ENCODE assay signal across 9 cellular contexts in the genomic region with DNA sequence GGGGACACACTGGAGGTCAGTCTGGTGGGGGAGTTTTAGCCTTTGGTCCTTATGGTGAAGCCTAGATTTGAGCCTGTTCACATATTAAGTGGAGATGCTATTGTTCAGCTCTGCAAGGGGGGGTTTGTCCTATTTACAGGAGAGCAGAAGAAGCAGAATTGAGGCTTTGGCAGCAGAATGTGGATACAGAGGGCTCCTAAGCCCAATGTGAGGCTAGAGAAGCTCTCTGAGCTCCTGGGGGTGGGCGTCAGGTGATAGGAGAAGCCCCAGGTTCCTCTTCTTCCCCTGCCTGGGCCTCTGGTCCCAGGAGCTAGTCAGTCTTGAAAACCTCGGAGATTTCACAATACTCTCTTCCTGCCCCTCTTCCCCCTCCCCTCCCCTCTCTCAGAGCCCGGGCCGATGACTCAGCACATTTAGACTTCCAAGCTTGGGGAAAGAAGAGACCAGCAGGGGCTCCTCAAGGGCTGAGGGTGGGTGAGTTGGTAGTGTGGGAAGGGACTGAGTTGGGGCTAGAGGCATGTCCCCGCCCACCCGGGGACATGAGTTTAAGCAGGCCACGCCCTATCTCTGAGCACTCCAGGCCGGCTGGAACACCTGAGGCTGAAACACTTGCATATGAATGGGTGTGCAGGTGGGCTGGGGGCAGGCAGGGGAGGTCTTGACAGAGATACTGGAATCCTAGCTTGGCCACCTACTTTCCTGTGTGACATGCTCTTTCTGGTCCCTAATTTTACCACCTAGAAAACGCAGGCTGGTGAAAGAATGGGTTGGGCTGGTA. TPM values are rescaled to one million over a fixed set of nuclear protein-coding genes. Genes with fewer than 3 reads are reported as not detected.
DNase-seq lines count a peak whose midpoint lies in the region; ATAC-seq, FAIRE-seq and TF ChIP-seq lines count a peak whose summit lies in the region.
"Had no signal": no experiment of that assay in that cellular context is flagged by ENCODE, and none has a peak within 500 bp of the region (broad histone marks: within the 10 kb centered on the region; RNA-seq: fewer than 3 reads in every experiment).

No MANE protein-coding gene starts in this region.

- H3K79me2 ChIP-seq in endothelial cell of umbilical vein (ENCODE audit: control insufficient read depth, insufficient read depth, low read length) = peaks cover 29% of the 10 kb centered on the region

- H3K4me1 ChIP-seq in endothelial cell of umbilical vein (ENCODE audit: control insufficient read depth, extremely low read depth, insufficient read depth, low read length) (peaks cover 33% of the 10 kb centered on the region), mesenchymal stem cell (ENCODE audit: control insufficient read depth, insufficient read depth, low read depth, low read length) (peaks cover 10% of the 10 kb centered on the region)

- H2AK5ac ChIP-seq in mesenchymal stem cell (ENCODE audit: low read length, severe bottlenecking) = peak overlapping the region; percentile 96

- 0% methylated on average over 3 of the region's 9 CpGs for WGBS in mesenchymal stem cell

- BruUV-seq in endothelial cell of umbilical vein (replicated peaks; lab: Mats Ljungman, UMichigan) = no TSS peak

- CTCF ChIA-PET in activated CD8-positive, alpha-beta T cell treated with anti-CD3 and anti-CD28 coated beads for 36 hours (lab: Charles Lee) = interaction anchor here (0.8 kb wide), 1 partner anchor 68 kb away, joined by 3 read pairs; a partner anchor contains a TSS
- CTCF ChIA-PET in endothelial cell of umbilical vein (lab: Charles Lee) = interaction anchor here (1.1 kb wide), 1 partner anchor 38 kb away, joined by 3 read pairs; a partner anchor contains a TSS

- TF ChIP-seq POLR2A in endothelial cell of umbilical vein (IDR thresholded peaks at IDR 0.05; ENCODE audit: low read depth, low read length) = no peak

- intact Hi-C loops in activated CD8-positive, alpha-beta T cell treated with anti-CD3 and anti-CD28 coated beads for 36 hours (cut with micrococcal nuclease) = loop anchor here (5.0 kb wide), 1 partner anchor 67 kb away; a partner anchor contains a TSS
- intact Hi-C loops in endothelial cell of umbilical vein (cut with micrococcal nuclease) = loop anchor here (5.0 kb wide), 1 partner anchor 123 kb away; a partner anchor contains a TSS

- dilution Hi-C loops in endothelial cell of umbilical vein (cut with MboI; ENCODE audit: extremely low pct_ligation_motif_present, low sequenced_read_pairs) = no loop called here

- H2AFZ ChIP-seq in endothelial cell of umbilical vein (ENCODE audit: low read depth, low read length) (no peak overlapping the region), mesenchymal stem cell (ENCODE audit: low read depth, low read length) (no peak overlapping the region)

- peak overlapping the region in 2 of 3 experiments; percentile 19 to 23 for H3K4me3 ChIP-seq in endothelial cell of umbilical vein (replicated peaks in 1 of 3; ENCODE audit: insufficient read depth in 1 of 3, low read depth in 1 of 3, low read length in 3 of 3)
- H3K4me3 ChIP-seq in mesenchymal stem cell (ENCODE audit: insufficient read depth in 1 of 2, low read depth in 1 of 2, low read length in 2 of 2) = peak overlapping the region in 1 of 2 experiments; percentile 87

- H2BK12ac ChIP-seq in mesenchymal stem cell (ENCODE audit: low read length in 2 of 2) = peak overlapping the region; percentile 98

- peaks cover 17% of the 10 kb centered on the region for H3K36me3 Mint-ChIP-seq in activated CD8-positive, alpha-beta T cell treated with anti-CD3 and anti-CD28 coated beads for 36 hours (ENCODE audit: low read depth)

- H3K9me3 ChIP-seq in endothelial cell of umbilical vein (replicated peaks; ENCODE audit: control insufficient read depth, insufficient read depth, low read length) = no peaks in the 10 kb centered on the region
- H3K9me3 ChIP-seq in mesenchymal stem cell (ENCODE audit: control insufficient read depth, low read length) = no peaks in the 10 kb centered on the region

- peak overlapping the region; percentile 42 for H3K27ac ChIP-seq in endothelial cell of umbilical vein (ENCODE audit: insufficient read depth, low read depth, low read length)
- peak overlapping the region; percentile 88 for H3K27ac ChIP-seq in mesenchymal stem cell (ENCODE audit: low read length, poor library complexity, severe bottlenecking)

- H3K4me3 Mint-ChIP-seq in activated CD8-positive, alpha-beta T cell treated with anti-CD3 and anti-CD28 coated beads for 36 hours = peak overlapping the region; percentile 43

- H3K9me3 Mint-ChIP-seq in activated CD8-positive, alpha-beta T cell treated with anti-CD3 and anti-CD28 coated beads for 36 hours = no peaks in the 10 kb centered on the region

- H3K9ac ChIP-seq in endothelial cell of umbilical vein (replicated peaks; ENCODE audit: extremely low read depth, insufficient read depth, low read length) = peak overlapping the region; percentile 41
- H3K9ac ChIP-seq in mesenchymal stem cell (ENCODE audit: low read length) = peak overlapping the region; percentile 93

- H3K9me1 ChIP-seq in endothelial cell of umbilical vein (replicated peaks; ENCODE audit: control insufficient read depth, extremely low read depth, insufficient read depth, low read length) = no peaks in the 10 kb centered on the region

- no peaks in the 10 kb centered on the region for H3K79me1 ChIP-seq in mesenchymal stem cell (replicated peaks; ENCODE audit: low read length, poor library complexity, severe bottlenecking)

- peak overlapping the region; percentile 87 to 91 for H3K4ac ChIP-seq in mesenchymal stem cell (ENCODE audit: low read depth in 1 of 2, low read length in 2 of 2)

- H4K20me1 ChIP-seq in endothelial cell of umbilical vein (replicated peaks; ENCODE audit: control insufficient read depth, extremely low read depth, insufficient read depth, low read length) = no peaks in the 10 kb centered on the region

- no peak for ATAC-seq in activated CD8-positive, alpha-beta T cell treated with anti-CD3 and anti-CD28 coated beads for 36 hours

- TF ChIP-seq CTCF in activated CD8-positive, alpha-beta T cell treated with anti-CD3 and anti-CD28 coated beads for 36 hours (IDR thresholded peaks at IDR 0.05) = no peak
- peak in 1 of 2 donors; percentile 18 for TF ChIP-seq CTCF in endothelial cell of umbilical vein (IDR thresholded peaks at IDR 0.05; ENCODE audit: extremely low read depth in 1 of 2, insufficient read depth in 1 of 2, low read depth in 1 of 2, low read length in 2 of 2)

- H3K14ac ChIP-seq in mesenchymal stem cell (ENCODE audit: low read length in 2 of 2) = peak overlapping the region in 1 of 2 experiments; percentile 93

- H4K8ac ChIP-seq in mesenchymal stem cell (ENCODE audit: low read length) = peak overlapping the region; percentile 97

- FAIRE-seq in endothelial cell of umbilical vein (lab: Jason Lieb, UNC) = peak; percentile 100
- FAIRE-seq: A204.1 had no signal

- peak overlapping the region; percentile 89 for H2BK120ac ChIP-seq in mesenchymal stem cell (ENCODE audit: low read depth, low read length)

- peak overlapping the region; percentile 44 for H2BK5ac ChIP-seq in mesenchymal stem cell (ENCODE audit: low read depth, low read length, poor library complexity, severe bottlenecking)

- peaks cover 31% of the 10 kb centered on the region for H3K4me1 Mint-ChIP-seq in activated CD8-positive, alpha-beta T cell treated with anti-CD3 and anti-CD28 coated beads for 36 hours (ENCODE audit: low read depth)

- no peak overlapping the region for H2BK15ac ChIP-seq in mesenchymal stem cell (ENCODE audit: low read depth, poor library complexity, severe bottlenecking)

- no peaks in the 10 kb centered on the region for H3K27me3 ChIP-seq in endothelial cell of umbilical vein (ENCODE audit: control insufficient read depth in 2 of 2, insufficient read depth in 2 of 2, low read length in 2 of 2)
- peaks cover 0 to 4% of the 10 kb centered on the region in 2 experiments for H3K27me3 ChIP-seq in mesenchymal stem cell (ENCODE audit: control insufficient read depth in 1 of 2, insufficient read depth in 1 of 2, low read length in 2 of 2)

- peak; percentile 1 for DNase-seq in NCI-H1105 treated with DMSO at 0.1 percent for 48 hours (lab: John Stamatoyannopoulos, UW)
- no peak for DNase-seq in NCI-H1105 (lab: John Stamatoyannopoulos, UW)
- DNase-seq in NCI-H524 (lab: John Stamatoyannopoulos, UW) = peak; percentile 12 to 53
- peak; percentile 50 for DNase-seq in activated CD8-positive, alpha-beta T cell treated with anti-CD3 and anti-CD28 coated beads for 36 hours
- DNase-seq in endothelial cell of umbilical vein (ENCODE audit: low read depth, low spot score) = peak; percentile 85
- peak; percentile 97 for DNase-seq in mesenchymal stem cell
- DNase-seq in stimulated activated CD8-positive, alpha-beta memory T cell treated with anti-CD3 and anti-CD28 coated beads, Interleukin-15, amount 100 ng/mL, for 48 hours (ENCODE audit: low read depth in 2 of 2) = peak; percentile 18 to 26
- DNase-seq in GM19240 (ENCODE audit: insufficient read length, low spot score) = no peak

- POLR2A ChIA-PET in activated CD8-positive, alpha-beta T cell treated with anti-CD3 and anti-CD28 coated beads for 36 hours (lab: Charles Lee) = no interaction called here
- POLR2A ChIA-PET in endothelial cell of umbilical vein (lab: Charles Lee) = no interaction called here

- peak overlapping the region; percentile 91 to 98 for H3K18ac ChIP-seq in mesenchymal stem cell (ENCODE audit: low read depth in 1 of 2, low read length in 2 of 2)

- H3K27me3 Mint-ChIP-seq in activated CD8-positive, alpha-beta T cell treated with anti-CD3 and anti-CD28 coated beads for 36 hours = no peaks in the 10 kb centered on the region

- peak overlapping the region; percentile 36 for H3K27ac Mint-ChIP-seq in activated CD8-positive, alpha-beta T cell treated with anti-CD3 and anti-CD28 coated beads for 36 hours

- peak overlapping the region; percentile 37 for H3K4me2 ChIP-seq in endothelial cell of umbilical vein (ENCODE audit: insufficient read depth, low read length)
- peak overlapping the region; percentile 75 for H3K4me2 ChIP-seq in mesenchymal stem cell (ENCODE audit: low read length, poor library complexity, severe bottlenecking)

- H4K91ac ChIP-seq in mesenchymal stem cell (ENCODE audit: low read length) = peak overlapping the region; percentile 61

- no peak overlapping the region for H3K23ac ChIP-seq in mesenchymal stem cell (ENCODE audit: low read length in 2 of 2)

- peaks cover 5 to 8% of the 10 kb centered on the region in 2 experiments for H3K36me3 ChIP-seq in endothelial cell of umbilical vein (ENCODE audit: control insufficient read depth in 2 of 2, extremely low read depth in 1 of 2, insufficient read depth in 2 of 2, low read length in 2 of 2)
- peaks cover 23 to 32% of the 10 kb centered on the region in 2 experiments for H3K36me3 ChIP-seq in mesenchymal stem cell (ENCODE audit: control insufficient read depth in 1 of 2, insufficient read depth in 2 of 2, low read depth in 1 of 2, low read length in 2 of 2)

RNA-seq across cellular contexts. Expression of a gene that starts 3.4 kb away (rescaled TPM):
- 10 to 100 TPM; 17.9 to 19.5 TPM for total RNA-seq in activated CD8-positive, alpha-beta T cell treated with anti-CD3 and anti-CD28 coated beads for 36 hours
- total RNA-seq in endothelial cell of umbilical vein = 35.5 and 37.1 TPM in 2 replicates
- polyA plus RNA-seq in endothelial cell of umbilical vein = 22.3 and 26.8 TPM in 2 replicates
- 13.5 and 18.2 TPM in 2 replicates for polyA plus RNA-seq in endothelial cell of umbilical vein (2011; cell fraction: cytosol; rRNA removed)
- polyA plus RNA-seq in endothelial cell of umbilical vein (2011; cell fraction: nucleus; rRNA removed) = 19.1 and 21.2 TPM in 2 replicates
- polyA plus RNA-seq in endothelial cell of umbilical vein (2012) = 34.9 and 39.8 TPM in 2 replicates
- polyA minus RNA-seq in endothelial cell of umbilical vein = 25.1 and 40.6 TPM in 2 replicates
- polyA minus RNA-seq in endothelial cell of umbilical vein (2011; cell fraction: cytosol; rRNA and poly(A)+ RNA removed) = 34.6 TPM
- 13.8 and 17.8 TPM in 2 replicates for polyA minus RNA-seq in endothelial cell of umbilical vein (2011; cell fraction: nucleus; rRNA and poly(A)+ RNA removed)
- polyA plus RNA-seq in mesenchymal stem cell (2013, experiment 1 of 2) = 50.6 TPM
- 49.6 TPM for polyA plus RNA-seq in mesenchymal stem cell (2013, experiment 2 of 2)

RNA-seq across cellular contexts. Expression of a gene that starts 19.0 kb away (rescaled TPM):
- 1 to 10 TPM; 3.5 to 3.7 TPM for total RNA-seq in activated CD8-positive, alpha-beta T cell treated with anti-CD3 and anti-CD28 coated beads for 36 hours
- total RNA-seq in endothelial cell of umbilical vein = 5.7 and 6.4 TPM in 2 replicates
- polyA plus RNA-seq in endothelial cell of umbilical vein = 2.8 and 3.1 TPM in 2 replicates
- polyA plus RNA-seq in endothelial cell of umbilical vein (2011; cell fraction: cytosol; rRNA removed) = 1.9 and 2.8 TPM in 2 replicates
- 7.8 and 11.9 TPM in 2 replicates for polyA plus RNA-seq in endothelial cell of umbilical vein (2011; cell fraction: nucleus; rRNA removed)
- polyA plus RNA-seq in endothelial cell of umbilical vein (2012) = 2.7 and 3.5 TPM in 2 replicates
- polyA minus RNA-seq in endothelial cell of umbilical vein = 1.8 and 3.5 TPM in 2 replicates
- polyA minus RNA-seq in endothelial cell of umbilical vein (2011; cell fraction: cytosol; rRNA and poly(A)+ RNA removed) = 4.6 TPM
- polyA minus RNA-seq in endothelial cell of umbilical vein (2011; cell fraction: nucleus; rRNA and poly(A)+ RNA removed) = 2.3 and 3.1 TPM in 2 replicates
- 4.3 TPM for polyA plus RNA-seq in mesenchymal stem cell (2013, experiment 1 of 2)
- 4.0 TPM for polyA plus RNA-seq in mesenchymal stem cell (2013, experiment 2 of 2)

RNA-seq across cellular contexts. Expression of a gene that starts 34.0 kb away (rescaled TPM):
- 10 to 100 TPM; 10.8 to 12.4 TPM for total RNA-seq in activated CD8-positive, alpha-beta T cell treated with anti-CD3 and anti-CD28 coated beads for 36 hours
- 41.6 and 45.4 TPM in 2 replicates for total RNA-seq in endothelial cell of umbilical vein
- 36.2 and 40.1 TPM in 2 replicates for polyA plus RNA-seq in endothelial cell of umbilical vein
- 33.0 and 45.2 TPM in 2 replicates for polyA plus RNA-seq in endothelial cell of umbilical vein (2011; cell fraction: cytosol; rRNA removed)
- 11.1 and 12.6 TPM in 2 replicates for polyA plus RNA-seq in endothelial cell of umbilical vein (2011; cell fraction: nucleus; rRNA removed)
- 44.1 and 67.8 TPM in 2 replicates for polyA plus RNA-seq in endothelial cell of umbilical vein (2012)
- 14.5 and 18.1 TPM in 2 replicates for polyA minus RNA-seq in endothelial cell of umbilical vein
- polyA minus RNA-seq in endothelial cell of umbilical vein (2011; cell fraction: cytosol; rRNA and poly(A)+ RNA removed) = 7.5 TPM
- polyA minus RNA-seq in endothelial cell of umbilical vein (2011; cell fraction: nucleus; rRNA and poly(A)+ RNA removed) = 3.0 and 10.2 TPM in 2 replicates
- polyA plus RNA-seq in mesenchymal stem cell (2013, experiment 1 of 2) = 124 TPM
- 128 TPM for polyA plus RNA-seq in mesenchymal stem cell (2013, experiment 2 of 2)

RNA-seq across cellular contexts. Expression of a gene that starts 37.7 kb away (rescaled TPM):
- total RNA-seq in activated CD8-positive, alpha-beta T cell treated with anti-CD3 and anti-CD28 coated beads for 36 hours = 10 to 100 TPM; 64.3 to 67.7 TPM
- 48.5 and 49.4 TPM in 2 replicates for total RNA-seq in endothelial cell of umbilical vein
- polyA plus RNA-seq in endothelial cell of umbilical vein = 19.0 and 25.3 TPM in 2 replicates
- 25.4 and 27.1 TPM in 2 replicates for polyA plus RNA-seq in endothelial cell of umbilical vein (2011; cell fraction: cytosol; rRNA removed)
- polyA plus RNA-seq in endothelial cell of umbilical vein (2011; cell fraction: nucleus; rRNA removed) = 136 and 138 TPM in 2 replicates
- 32.3 and 37.9 TPM in 2 replicates for polyA plus RNA-seq in endothelial cell of umbilical vein (2012)
- polyA minus RNA-seq in endothelial cell of umbilical vein = 37.6 and 39.8 TPM in 2 replicates
- polyA minus RNA-seq in endothelial cell of umbilical vein (2011; cell fraction: cytosol; rRNA and poly(A)+ RNA removed) = 14.7 TPM
- polyA minus RNA-seq in endothelial cell of umbilical vein (2011; cell fraction: nucleus; rRNA and poly(A)+ RNA removed) = 26.2 and 39.1 TPM in 2 replicates
- polyA plus RNA-seq in mesenchymal stem cell (2013, experiment 1 of 2) = 14.9 TPM
- 14.8 TPM for polyA plus RNA-seq in mesenchymal stem cell (2013, experiment 2 of 2)

RNA-seq across cellular contexts. Expression of a gene that starts 39.9 kb away (rescaled TPM):
- 10 to 100 TPM; 16.9 to 19.6 TPM for total RNA-seq in activated CD8-positive, alpha-beta T cell treated with anti-CD3 and anti-CD28 coated beads for 36 hours
- 29.9 and 32.2 TPM in 2 replicates for total RNA-seq in endothelial cell of umbilical vein
- 70.4 and 73.1 TPM in 2 replicates for polyA plus RNA-seq in endothelial cell of umbilical vein
- 42.1 and 46.4 TPM in 2 replicates for polyA plus RNA-seq in endothelial cell of umbilical vein (2011; cell fraction: cytosol; rRNA removed)
- polyA plus RNA-seq in endothelial cell of umbilical vein (2011; cell fraction: nucleus; rRNA removed) = 202 and 215 TPM in 2 replicates
- polyA plus RNA-seq in endothelial cell of umbilical vein (2012) = 33.1 and 34.4 TPM in 2 replicates
- 60.5 TPM in 2 replicates for polyA minus RNA-seq in endothelial cell of umbilical vein
- 95.3 TPM for polyA minus RNA-seq in endothelial cell of umbilical vein (2011; cell fraction: cytosol; rRNA and poly(A)+ RNA removed)
- polyA minus RNA-seq in endothelial cell of umbilical vein (2011; cell fraction: nucleus; rRNA and poly(A)+ RNA removed) = 38.6 and 38.8 TPM in 2 replicates
- polyA plus RNA-seq in mesenchymal stem cell (2013, experiment 1 of 2) = 55.5 TPM
- polyA plus RNA-seq in mesenchymal stem cell (2013, experiment 2 of 2) = 52.6 TPM

Comparison
In these comparisons a context has a peak if more than half of its experiments do, and no peak if none do; other contexts are left out.
1. DNase-seq: peak in NCI-H1105 treated with DMSO at 0.1 percent for 48 hours (single experiment), NCI-H524 (2 of 2), activated CD8-positive, alpha-beta T cell treated with anti-CD3 and anti-CD28 coated beads for 36 hours (single experiment), endothelial cell of umbilical vein (single experiment), mesenchymal stem cell (single experiment) and stimulated activated CD8-positive, alpha-beta memory T cell treated with anti-CD3 and anti-CD28 coated beads, Interleukin-15, amount 100 ng/mL, for 48 hours (2 of 2); none in NCI-H1105 (single experiment) and GM19240 (single experiment).